14 cellular contexts compared by ENCODE assay signal in genomic region chr6:73030257-73030656, GRCh38.
DNase-seq lines count a peak whose midpoint lies in the region; ATAC-seq and TF ChIP-seq lines count a peak whose summit lies in the region.
"Had no signal": no experiment of that assay in that cellular context is flagged by ENCODE, and none has a peak within 500 bp of the region (broad histone marks: within the 10 kb centered on the region; RNA-seq: fewer than 3 reads in every experiment).

No MANE protein-coding gene starts in this region.

- no peaks in the 10 kb centered on the region for H3K36me3 ChIP-seq in Karpas-422 (ENCODE audit: insufficient read depth, low read length)
- H3K36me3 ChIP-seq: ascending aorta, vagina had no signal

- H3K9ac ChIP-seq in Karpas-422 (ENCODE audit: low read length) = no peak overlapping the region

- no peaks in the 10 kb centered on the region for H3K27me3 ChIP-seq in Karpas-422 (ENCODE audit: low read length)
- H3K27me3 ChIP-seq: ascending aorta, vagina had no signal

- intact Hi-C loops in activated CD4-positive, alpha-beta T cell treated with anti-CD3 and anti-CD28 coated beads, Interleukin-2, amount 10 ng/mL, durations not matched to agents 24 days and 14 days (cut with micrococcal nuclease) = loop anchor here (5.0 kb wide), 1 partner anchor 408 kb away; the partner anchor contains the start of gene KCNQ5

- H4K20me1 ChIP-seq in Karpas-422 (ENCODE audit: insufficient read depth, low read depth, low read length) = no peaks in the 10 kb centered on the region

- no peak overlapping the region for H3K27ac Mint-ChIP-seq in activated CD4-positive, alpha-beta T cell treated with anti-CD3 and anti-CD28 coated beads, Interleukin-2, amount 10 ng/mL, durations not matched to agents 24 days and 14 days
- H3K27ac Mint-ChIP-seq: activated T-helper 17 cell treated with anti-CD3 and anti-CD28 coated beads, Interleukin-2, amount 50 U/mL, for 72 hours; T-helper 17 cell had no signal

- H3K4me3 ChIP-seq in GM12865 (ENCODE audit: low read depth, low read length) (no peak overlapping the region), Karpas-422 (ENCODE audit: low read length) (no peak overlapping the region)
- H3K4me3 ChIP-seq: ascending aorta, vagina had no signal

- no peaks in the 10 kb centered on the region for H3K36me3 Mint-ChIP-seq in activated CD4-positive, alpha-beta T cell treated with anti-CD3 and anti-CD28 coated beads, Interleukin-2, amount 10 ng/mL, durations not matched to agents 24 days and 14 days (ENCODE audit: low read depth)

- DNase-seq in GM12865 (ENCODE audit: low read depth) = peak; percentile 50
- DNase-seq in activated CD4-positive, alpha-beta T cell treated with anti-CD3 and anti-CD28 coated beads, Interleukin-2, amount 10 ng/mL, durations not matched to agents 24 days and 14 days = no peak
- DNase-seq in Karpas-422 = no peak
- DNase-seq in NCI-H2107 treated with DMSO at 0.1 percent for 48 hours (lab: John Stamatoyannopoulos, UW; ENCODE audit: unreplicated experiment) = no peak
- DNase-seq: NCI-H226; stimulated activated CD4-positive, alpha-beta T cell treated with anti-CD3 and anti-CD28 coated beads, Interleukin-1b, Interleukin-23, amount 100 ng/mL, for 48 hours; T-helper 17 cell had no signal

- H3K9me3 Mint-ChIP-seq in activated CD4-positive, alpha-beta T cell treated with anti-CD3 and anti-CD28 coated beads, Interleukin-2, amount 10 ng/mL, durations not matched to agents 24 days and 14 days = no peaks in the 10 kb centered on the region
- H3K9me3 Mint-ChIP-seq: activated T-helper 17 cell treated with anti-CD3 and anti-CD28 coated beads, Interleukin-2, amount 50 U/mL, for 72 hours had no signal

- no peaks in the 10 kb centered on the region for H3K9me3 ChIP-seq in Karpas-422 (ENCODE audit: low read length)
- H3K9me3 ChIP-seq: ascending aorta, vagina had no signal

- H3K27me3 Mint-ChIP-seq in activated CD4-positive, alpha-beta T cell treated with anti-CD3 and anti-CD28 coated beads, Interleukin-2, amount 10 ng/mL, durations not matched to agents 24 days and 14 days = no peaks in the 10 kb centered on the region

- no peak overlapping the region for H3K4me3 Mint-ChIP-seq in activated CD4-positive, alpha-beta T cell treated with anti-CD3 and anti-CD28 coated beads, Interleukin-2, amount 10 ng/mL, durations not matched to agents 24 days and 14 days
- H3K4me3 Mint-ChIP-seq: activated T-helper 17 cell treated with anti-CD3 and anti-CD28 coated beads, Interleukin-2, amount 50 U/mL, for 72 hours; T-helper 17 cell had no signal

- no peak overlapping the region for H2AFZ ChIP-seq in Karpas-422 (ENCODE audit: low read length)

- no peak overlapping the region for H3K4me2 ChIP-seq in Karpas-422 (ENCODE audit: low read depth, low read length, poor library complexity, severe bottlenecking)

- H3K4me1 ChIP-seq in Karpas-422 (ENCODE audit: low read length) = peaks cover 22% of the 10 kb centered on the region
- H3K4me1 ChIP-seq: ascending aorta, vagina had no signal

- no peak overlapping the region for H3K27ac ChIP-seq in Karpas-422 (ENCODE audit: low read length)
- H3K27ac ChIP-seq: ascending aorta, vagina had no signal

- no peak for TF ChIP-seq CTCF in GM12865 (IDR thresholded peaks at IDR 0.05; ENCODE audit: insufficient read depth, low read depth, low read length, missing control alignments)

- ATAC-seq in GM19351 (IDR thresholded peaks at IDR 0.05; ENCODE audit: unreplicated experiment) = peak; percentile 82
- ATAC-seq in HG02610 (IDR thresholded peaks at IDR 0.05; ENCODE audit: unreplicated experiment) = peak; percentile 40
- peak; percentile 74 for ATAC-seq in HG03565 (IDR thresholded peaks at IDR 0.05; ENCODE audit: unreplicated experiment)
- no peak for ATAC-seq in HG02840 (IDR thresholded peaks at IDR 0.05; ENCODE audit: low FRiP score, unreplicated experiment)
- ATAC-seq: activated T-helper 17 cell treated with anti-CD3 and anti-CD28 coated beads, Interleukin-2, amount 50 U/mL, for 72 hours; T-helper 17 cell had no signal

- no peaks in the 10 kb centered on the region for H3K9me2 ChIP-seq in Karpas-422 (replicated peaks; ENCODE audit: insufficient read depth, low read length)

- peaks cover 57% of the 10 kb centered on the region for H3K79me2 ChIP-seq in Karpas-422 (ENCODE audit: low read length)

- peaks cover 19% of the 10 kb centered on the region for H3K4me1 Mint-ChIP-seq in activated CD4-positive, alpha-beta T cell treated with anti-CD3 and anti-CD28 coated beads, Interleukin-2, amount 10 ng/mL, durations not matched to agents 24 days and 14 days
- H3K4me1 Mint-ChIP-seq: activated T-helper 17 cell treated with anti-CD3 and anti-CD28 coated beads, Interleukin-2, amount 50 U/mL, for 72 hours; T-helper 17 cell had no signal
